ENCODE assay signal across 11 cellular contexts in the genomic region with DNA sequence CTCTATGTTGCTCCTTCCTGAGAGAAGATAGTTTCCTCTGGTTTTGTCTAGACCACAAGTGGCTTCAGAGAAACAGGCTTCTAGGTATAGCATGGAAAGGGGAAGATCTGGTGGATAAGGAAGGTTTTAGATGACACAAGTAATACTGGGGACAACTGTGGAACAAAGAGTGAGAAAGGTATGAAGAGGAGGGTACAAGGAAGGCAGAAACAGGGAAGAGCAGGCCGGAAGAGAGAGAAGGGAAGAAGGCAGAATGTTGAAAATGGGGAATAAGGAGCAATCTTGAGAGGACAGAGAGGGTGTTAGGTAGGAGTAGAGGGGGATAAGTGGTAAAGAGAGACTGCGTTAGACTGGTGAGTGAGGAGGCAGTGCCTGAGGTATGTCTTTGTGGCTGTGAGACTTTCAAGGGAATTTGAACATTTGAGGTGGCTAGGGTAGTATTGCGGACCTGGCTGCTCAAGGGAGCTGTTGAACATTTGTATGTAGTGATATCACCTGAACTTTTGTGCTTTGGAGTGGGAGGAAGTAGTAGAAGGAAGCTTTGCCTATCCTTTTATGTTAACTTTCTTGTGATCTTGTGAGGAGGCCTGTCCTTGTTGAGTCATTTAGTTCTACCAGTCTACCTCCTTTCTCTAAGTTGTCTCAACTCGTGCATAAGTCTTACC.
A peak's percentile ranks its signal among the peaks of the same experiment; 100 is the strongest.
DNase-seq lines count a peak whose midpoint lies in the region; ATAC-seq and TF ChIP-seq lines count a peak whose summit lies in the region.
"Had no signal": no experiment of that assay in that cellular context is flagged by ENCODE, and none has a peak within 500 bp of the region (broad histone marks: within the 10 kb centered on the region; RNA-seq: fewer than 3 reads in every experiment).

No MANE protein-coding gene starts in this region.

- TF ChIP-seq CTCF in upper lobe of right lung (IDR thresholded peaks at IDR 0.05): no peak

- no peak overlapping the region for H3K4me3 ChIP-seq in upper lobe of right lung
- H3K4me3 ChIP-seq: BLaER1 treated with 17β-estradiol and CSF1 and Interleukin-3, amounts not matched to agents 10 nM and 100 nM had no signal

- peaks cover 68% of the 10 kb centered on the region for H3K4me1 Mint-ChIP-seq in T-helper 17 cell

- H3K27me3 Mint-ChIP-seq in T-helper 17 cell: no peaks in the 10 kb centered on the region

- DNase-seq in stimulated activated CD4-positive, alpha-beta T cell treated with anti-CD3 and anti-CD28 coated beads, Interleukin-15, amount 100 ng/mL, for 24 hours: peak; percentile 7
- DNase-seq in stimulated activated CD4-positive, alpha-beta T cell treated with anti-CD3 and anti-CD28 coated beads, Interleukin-2, amount 100 ng/mL, for 48 hours: no peak
- no peak for DNase-seq in T-helper 17 cell
- no peak for DNase-seq in epithelial cell of prostate (ENCODE audit: low read depth, low spot score)
- no peak for DNase-seq in upper lobe of right lung
- DNase-seq in foreskin melanocyte: no peak
- DNase-seq in left lobe of liver (ENCODE audit: low spot score): no peak
- DNase-seq: KG1, NCI-H69 had no signal

- no peaks in the 10 kb centered on the region for H3K36me3 ChIP-seq in upper lobe of right lung

- no peaks in the 10 kb centered on the region for H3K9me3 ChIP-seq in T-helper 17 cell (ENCODE audit: control insufficient read depth, low read length, poor library complexity, severe bottlenecking)
- H3K9me3 ChIP-seq in upper lobe of right lung: no peaks in the 10 kb centered on the region
- H3K9me3 ChIP-seq: BLaER1 treated with 17β-estradiol and CSF1 and Interleukin-3, amounts not matched to agents 10 nM and 100 nM had no signal

- H3K27me3 ChIP-seq in upper lobe of right lung: no peaks in the 10 kb centered on the region
- H3K27me3 ChIP-seq: BLaER1 treated with 17β-estradiol and CSF1 and Interleukin-3, amounts not matched to agents 10 nM and 100 nM had no signal

- H3K4me1 ChIP-seq in upper lobe of right lung: peaks cover 74% of the 10 kb centered on the region

- peak overlapping the region; percentile 21 for H3K27ac ChIP-seq in epithelial cell of prostate
- no peak overlapping the region for H3K27ac ChIP-seq in upper lobe of right lung
- H3K27ac ChIP-seq: BLaER1 treated with 17β-estradiol and CSF1 and Interleukin-3, amounts not matched to agents 10 nM and 100 nM had no signal

- no peaks in the 10 kb centered on the region for H3K36me3 Mint-ChIP-seq in T-helper 17 cell (ENCODE audit: low read depth)

- peak overlapping the region; percentile 28 for H3K4me3 Mint-ChIP-seq in T-helper 17 cell

- intact Hi-C loops in upper lobe of right lung (cut with DNase I): no loop called here

- peak overlapping the region; percentile 9 for H3K27ac Mint-ChIP-seq in T-helper 17 cell

- peak; percentile 76 for ATAC-seq in T-helper 17 cell
- ATAC-seq in upper lobe of right lung: peak; percentile 41
- no peak for ATAC-seq in left lobe of liver
- ATAC-seq in GM21367 (IDR thresholded peaks at IDR 0.05; ENCODE audit: unreplicated experiment): no peak

Comparison
In these comparisons a context has a peak if more than half of its experiments do, and no peak if none do; other contexts are left out.
1. ATAC-seq: peak in T-helper 17 cell (single experiment) and upper lobe of right lung (single experiment); none in left lobe of liver (single experiment) and GM21367 (single experiment).